ENCODE assay signal across 18 cellular contexts in the genomic region with DNA sequence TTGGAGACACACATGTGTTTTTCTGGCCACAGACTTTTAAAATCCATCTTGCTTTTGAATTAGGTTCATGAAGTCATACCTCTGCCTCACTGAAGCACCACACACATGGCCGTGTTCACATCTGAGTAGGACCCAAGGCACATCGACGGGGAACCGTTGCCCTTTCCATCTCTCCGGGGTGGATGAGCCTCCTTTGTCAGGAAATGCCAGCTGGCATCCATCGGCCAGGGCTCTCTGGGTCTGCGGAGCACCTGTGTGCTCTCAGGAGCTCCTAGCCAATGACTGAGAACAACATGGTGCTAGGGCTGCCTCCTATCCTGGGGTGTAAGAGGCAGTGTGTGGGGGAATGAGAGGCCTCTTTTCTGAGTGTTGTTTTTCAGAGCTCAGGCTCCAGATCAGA. TPM values are rescaled to one million over a fixed set of nuclear protein-coding genes. Genes with fewer than 3 reads are reported as not detected.
"Had no signal": no experiment of that assay in that cellular context is flagged by ENCODE, and none has a peak within 500 bp of the region (broad histone marks: within the 10 kb centered on the region; RNA-seq: fewer than 3 reads in every experiment).

No MANE protein-coding gene starts in this region.

- ATAC-seq: heart left ventricle; naive thymus-derived CD4-positive, alpha-beta T cell; pancreas; right cardiac atrium; stimulated activated memory B cell treated with anti-CD40 and anti-IgM and Interleukin-4, amounts not matched to agents 10 μg/mL and 1 μg/mL and 100 μg/mL, for 72 hours had no signal

- H3K27ac Mint-ChIP-seq: nephron progenitor cell; progenitor cell of endocrine pancreas; stimulated activated memory B cell treated with anti-CD40 and anti-IgM and Interleukin-4, amounts not matched to agents 10 μg/mL and 1 μg/mL and 100 μg/mL, for 72 hours; stimulated activated naive CD8-positive, alpha-beta T cell treated with anti-CD3 and anti-CD28 coated beads, Interleukin-15, Interleukin-2, amounts not matched to agents 100 ng/mL and 50 ng/mL, for 24 hours had no signal

- H3K27ac ChIP-seq: heart left ventricle, pancreas, thoracic aorta, transverse colon had no signal

- H3K36me3 ChIP-seq: heart left ventricle, pancreas, thoracic aorta, transverse colon had no signal

- H3K27me3 ChIP-seq: pancreas, transverse colon had no signal

- H3K4me1 Mint-ChIP-seq: stimulated activated memory B cell treated with anti-CD40 and anti-IgM and Interleukin-4, amounts not matched to agents 10 μg/mL and 1 μg/mL and 100 μg/mL, for 72 hours had no signal

- DNase-seq: cerebellar nuclear complex; dermis blood vessel endothelial cell; effector CD4-positive, alpha-beta T cell; hippocampal formation; kidney glomerular epithelial cell; mammary epithelial cell; naive thymus-derived CD4-positive, alpha-beta T cell; nephron progenitor cell; pancreas; right cardiac atrium; stimulated activated CD4-positive, alpha-beta T cell treated with anti-CD3 and anti-CD28 coated beads, Interleukin-4, amount 100 ng/mL, for 24 hours; transverse colon had no signal

- H3K9me3 ChIP-seq: pancreas, thoracic aorta, transverse colon had no signal

- H3K36me3 Mint-ChIP-seq: stimulated activated memory B cell treated with anti-CD40 and anti-IgM and Interleukin-4, amounts not matched to agents 10 μg/mL and 1 μg/mL and 100 μg/mL, for 72 hours had no signal

- H3K4me1 ChIP-seq: heart left ventricle, pancreas, transverse colon had no signal

- H3K4me3 Mint-ChIP-seq: naive thymus-derived CD4-positive, alpha-beta T cell; nephron progenitor cell; stimulated activated memory B cell treated with anti-CD40 and anti-IgM and Interleukin-4, amounts not matched to agents 10 μg/mL and 1 μg/mL and 100 μg/mL, for 72 hours; stimulated activated naive CD8-positive, alpha-beta T cell treated with anti-CD3 and anti-CD28 coated beads, Interleukin-15, Interleukin-2, amounts not matched to agents 100 ng/mL and 50 ng/mL, for 24 hours had no signal

- H3K4me3 ChIP-seq: heart left ventricle, pancreas, smooth muscle cell, thoracic aorta, transverse colon had no signal

RNA-seq across cellular contexts. Expression of gene NKD1, which starts 24.5 kb away (rescaled TPM):
- total RNA-seq: dermis blood vessel endothelial cell had no signal
